ENCODE assay signal across 8 cellular contexts in the genomic region with DNA sequence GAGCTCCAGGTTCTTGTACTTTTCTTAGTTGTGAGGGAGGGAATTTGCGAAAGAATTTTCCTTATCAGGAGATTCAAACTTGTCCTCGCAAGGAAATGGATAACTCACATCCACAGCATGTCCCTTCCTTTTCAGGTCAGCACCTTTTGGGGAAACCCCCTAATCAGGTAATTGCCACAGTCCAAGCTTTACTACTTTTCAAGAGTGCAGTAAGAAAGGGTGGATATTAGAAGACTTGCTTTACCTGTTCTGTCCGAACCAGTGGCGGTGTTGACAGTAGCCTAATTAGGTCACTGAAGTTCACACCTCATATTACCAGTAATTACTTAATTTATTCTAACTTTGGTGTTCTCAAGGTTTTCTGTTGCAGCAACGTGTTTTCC. TPM values are rescaled to one million over a fixed set of nuclear protein-coding genes. Genes with fewer than 3 reads are reported as not detected.
DNase-seq lines count a peak whose midpoint lies in the region; ATAC-seq and TF ChIP-seq lines count a peak whose summit lies in the region.

No MANE protein-coding gene starts in this region.

- H3K27me3 Mint-ChIP-seq in activated naive CD4-positive, alpha-beta T cell treated with anti-CD3 and anti-CD28 coated beads for 36 hours (ENCODE audit: low read depth), result no peaks in the 10 kb centered on the region
- no peaks in the 10 kb centered on the region for H3K27me3 Mint-ChIP-seq in T-helper 1 cell treated with Interleukin-12 subunit alpha and Interleukin-12 subunit beta and Interleukin-4 antibody, amounts not matched to agents 30 μg/mL and 1 μg/mL, for 36 hours (ENCODE audit: low read depth)

- DNase-seq in activated naive CD4-positive, alpha-beta T cell treated with anti-CD3 and anti-CD28 coated beads for 36 hours, result peak; percentile 4
- no peak for DNase-seq in activated naive CD4-positive, alpha-beta T cell (lab: John Stamatoyannopoulos, UW)
- DNase-seq in cardiac muscle cell (ENCODE audit: low read depth in 1 of 2, low spot score in 1 of 2) (no peak), skeletal muscle cell (ENCODE audit: low read depth) (no peak), NCI-H2107 treated with DMSO at 0.1 percent for 48 hours (lab: John Stamatoyannopoulos, UW; ENCODE audit: unreplicated experiment) (no peak), NCI-H1694 (lab: John Stamatoyannopoulos, UW) (no peak)

- H3K4me1 ChIP-seq in cardiac muscle cell (ENCODE audit: low read depth), result peaks cover 10% of the 10 kb centered on the region

- TF ChIP-seq CTCF in cardiac muscle cell (IDR thresholded peaks at IDR 0.05; ENCODE audit: low read depth, low read length), result no peak

- peak; percentile 25 for ATAC-seq in HG03045 (IDR thresholded peaks at IDR 0.05; ENCODE audit: unreplicated experiment)

- CTCF ChIA-PET in activated naive CD4-positive, alpha-beta T cell treated with anti-CD3 and anti-CD28 coated beads for 36 hours (lab: Charles Lee), result no interaction called here

- no peaks in the 10 kb centered on the region for H3K9me3 Mint-ChIP-seq in activated naive CD4-positive, alpha-beta T cell treated with anti-CD3 and anti-CD28 coated beads for 36 hours
- no peaks in the 10 kb centered on the region for H3K9me3 Mint-ChIP-seq in T-helper 1 cell treated with Interleukin-12 subunit alpha and Interleukin-12 subunit beta and Interleukin-4 antibody, amounts not matched to agents 30 μg/mL and 1 μg/mL, for 36 hours

- no peaks in the 10 kb centered on the region for H3K9me3 ChIP-seq in cardiac muscle cell (ENCODE audit: low read depth)

- no peaks in the 10 kb centered on the region for H3K36me3 ChIP-seq in cardiac muscle cell

- peaks cover 52% of the 10 kb centered on the region for H3K4me1 Mint-ChIP-seq in activated naive CD4-positive, alpha-beta T cell treated with anti-CD3 and anti-CD28 coated beads for 36 hours (ENCODE audit: low read depth)
- H3K4me1 Mint-ChIP-seq in T-helper 1 cell treated with Interleukin-12 subunit alpha and Interleukin-12 subunit beta and Interleukin-4 antibody, amounts not matched to agents 30 μg/mL and 1 μg/mL, for 36 hours (ENCODE audit: low read depth), result peaks cover 46% of the 10 kb centered on the region

- intact Hi-C loops in activated naive CD4-positive, alpha-beta T cell treated with anti-CD3 and anti-CD28 coated beads for 36 hours (cut with micrococcal nuclease), result loop anchor here (1.0 to 10.0 kb wide), 9 partner anchors 8 to 1845 kb away; a partner anchor contains a TSS

- peak overlapping the region; percentile 79 for H3K4me3 ChIP-seq in cardiac muscle cell
- H3K4me3 ChIP-seq in skeletal muscle cell (ENCODE audit: low read depth, low read length), result peak overlapping the region; percentile 90

- H3K27ac Mint-ChIP-seq in activated naive CD4-positive, alpha-beta T cell treated with anti-CD3 and anti-CD28 coated beads for 36 hours, result peak overlapping the region; percentile 90
- H3K27ac Mint-ChIP-seq in T-helper 1 cell treated with Interleukin-12 subunit alpha and Interleukin-12 subunit beta and Interleukin-4 antibody, amounts not matched to agents 30 μg/mL and 1 μg/mL, for 36 hours, result peak overlapping the region; percentile 96

- peak overlapping the region; percentile 93 for H3K4me3 Mint-ChIP-seq in activated naive CD4-positive, alpha-beta T cell treated with anti-CD3 and anti-CD28 coated beads for 36 hours
- peak overlapping the region; percentile 98 for H3K4me3 Mint-ChIP-seq in T-helper 1 cell treated with Interleukin-12 subunit alpha and Interleukin-12 subunit beta and Interleukin-4 antibody, amounts not matched to agents 30 μg/mL and 1 μg/mL, for 36 hours

- peaks cover 16% of the 10 kb centered on the region for H3K36me3 Mint-ChIP-seq in activated naive CD4-positive, alpha-beta T cell treated with anti-CD3 and anti-CD28 coated beads for 36 hours (ENCODE audit: low read depth)
- peaks cover 4% of the 10 kb centered on the region for H3K36me3 Mint-ChIP-seq in T-helper 1 cell treated with Interleukin-12 subunit alpha and Interleukin-12 subunit beta and Interleukin-4 antibody, amounts not matched to agents 30 μg/mL and 1 μg/mL, for 36 hours (ENCODE audit: low read depth)

- H3K27me3 ChIP-seq in cardiac muscle cell, result no peaks in the 10 kb centered on the region

- H3K27ac ChIP-seq in cardiac muscle cell, result peak overlapping the region; percentile 69

RNA-seq across cellular contexts. Expression of a gene that starts 6.7 kb away (rescaled TPM):
- under 1 TPM; 0.07 TPM for total RNA-seq in activated naive CD4-positive, alpha-beta T cell treated with anti-CD3 and anti-CD28 coated beads for 36 hours
- total RNA-seq in cardiac muscle cell, result not detected in 2 replicates
- polyA plus RNA-seq in cardiac muscle cell, result 0.77 TPM in 1 of 2 replicates, not detected in the other
